ENCODE assay signal across 10 cellular contexts in genomic region chr6:144335315-144335861, GRCh38. TPM values are rescaled to one million over a fixed set of nuclear protein-coding genes. Genes with fewer than 3 reads are reported as not detected.
DNase-seq lines count a peak whose midpoint lies in the region; ATAC-seq and TF ChIP-seq lines count a peak whose summit lies in the region.
"Had no signal": no experiment of that assay in that cellular context is flagged by ENCODE, and none has a peak within 500 bp of the region (broad histone marks: within the 10 kb centered on the region; RNA-seq: fewer than 3 reads in every experiment).

No MANE protein-coding gene starts in this region.

- H3K4me1 Mint-ChIP-seq in CD8-positive, alpha-beta memory T cell, result peaks cover 60 to 80% (median 62%) of the 10 kb centered on the region in 3 donors

- intact Hi-C loops in lower lobe of right lung (cut with DNase I) (no loop called here), testis (cut with DNase I; ENCODE audit: low total_unique reads) (no loop called here)

- TF ChIP-seq CTCF in Peyer's patch (IDR thresholded peaks at IDR 0.05) (no peak), lower lobe of right lung (IDR thresholded peaks at IDR 0.05) (no peak), testis (IDR thresholded peaks at IDR 0.05) (no peak)

- no peaks in the 10 kb centered on the region for H3K9me3 Mint-ChIP-seq in CD8-positive, alpha-beta memory T cell

- H3K36me3 Mint-ChIP-seq in CD8-positive, alpha-beta memory T cell, result no peaks in the 10 kb centered on the region

- H3K27ac ChIP-seq in CD8-positive, alpha-beta memory T cell (ENCODE audit: low read depth, low read length), result no peak overlapping the region
- H3K27ac ChIP-seq in Peyer's patch, result peak overlapping the region in 2 of 4 donors; percentile 58 to 74
- peak overlapping the region; percentile 14 for H3K27ac ChIP-seq in lower lobe of right lung
- no peak overlapping the region for H3K27ac ChIP-seq in testis

- in situ Hi-C loops in ACHN (cut with HindIII; ENCODE audit: low pct_ligation_motif_present, low pct_unique_long_range_greater_than_20kb, low sequenced_read_pairs), result no loop called here

- H3K9me3 ChIP-seq in CD8-positive, alpha-beta memory T cell (ENCODE audit: low read length), result no peaks in the 10 kb centered on the region
- H3K9me3 ChIP-seq in Peyer's patch, result no peaks in the 10 kb centered on the region
- H3K9me3 ChIP-seq in lower lobe of right lung, result no peaks in the 10 kb centered on the region
- no peaks in the 10 kb centered on the region for H3K9me3 ChIP-seq in testis

- POLR2A ChIA-PET in CD8-positive, alpha-beta memory T cell (lab: Charles Lee), result no interaction called here

- H3K27ac Mint-ChIP-seq in CD8-positive, alpha-beta memory T cell, result peak overlapping the region; percentile 79 to 99 (median 97)

- TF ChIP-seq POLR2A in Peyer's patch (IDR thresholded peaks at IDR 0.05) (no peak), testis (IDR thresholded peaks at IDR 0.05) (no peak)

- 56 to 58% methylated on average over 5 of the region's 5 CpGs for WGBS in testis, 2 donors

- no peaks in the 10 kb centered on the region for H3K27me3 ChIP-seq in CD8-positive, alpha-beta memory T cell (ENCODE audit: insufficient read depth, low read length, poor library complexity, severe bottlenecking)
- H3K27me3 ChIP-seq in Peyer's patch (no peaks in the 10 kb centered on the region), lower lobe of right lung (ENCODE audit: low read depth) (no peaks in the 10 kb centered on the region), testis (no peaks in the 10 kb centered on the region)

- ATAC-seq in GM21717 (IDR thresholded peaks at IDR 0.05; ENCODE audit: unreplicated experiment) (peak; percentile 21), lower lobe of right lung (no peak), HG03280 (IDR thresholded peaks at IDR 0.05; ENCODE audit: unreplicated experiment) (no peak), HG03442 (IDR thresholded peaks at IDR 0.05; ENCODE audit: unreplicated experiment) (no peak)

- peaks cover 39% of the 10 kb centered on the region for H3K4me1 ChIP-seq in CD8-positive, alpha-beta memory T cell (ENCODE audit: insufficient read depth, low read length)
- H3K4me1 ChIP-seq in Peyer's patch (peaks cover 0 to 28% (median 14%) of the 10 kb centered on the region in 4 donors), lower lobe of right lung (peaks cover 71% of the 10 kb centered on the region), testis (peaks cover 9% of the 10 kb centered on the region)

- CTCF ChIA-PET in CD8-positive, alpha-beta memory T cell (lab: Charles Lee), result interaction anchor here (1.3 to 1.5 kb wide), 2 partner anchors 18 to 121 kb away, joined by 3 to 5 read pairs; no protein-coding TSS in a partner anchor

- no peaks in the 10 kb centered on the region for H3K27me3 Mint-ChIP-seq in CD8-positive, alpha-beta memory T cell

- peak overlapping the region; percentile 31 for H3K4me3 ChIP-seq in CD8-positive, alpha-beta memory T cell (ENCODE audit: low read length)
- H3K4me3 ChIP-seq in Peyer's patch, result no peak overlapping the region
- H3K4me3 ChIP-seq in lower lobe of right lung, result no peak overlapping the region
- H3K4me3 ChIP-seq in testis, result no peak overlapping the region

- no peaks in the 10 kb centered on the region for H3K36me3 ChIP-seq in CD8-positive, alpha-beta memory T cell (ENCODE audit: insufficient read depth, low read length)
- H3K36me3 ChIP-seq in Peyer's patch, result no peaks in the 10 kb centered on the region
- no peaks in the 10 kb centered on the region for H3K36me3 ChIP-seq in lower lobe of right lung
- no peaks in the 10 kb centered on the region for H3K36me3 ChIP-seq in testis (ENCODE audit: low read depth, missing control alignments)

- peak overlapping the region; percentile 66 to 88 (median 78) for H3K4me3 Mint-ChIP-seq in CD8-positive, alpha-beta memory T cell

- DNase-seq in CD8-positive, alpha-beta memory T cell, result no peak
- DNase-seq in Peyer's patch (peak in 2 of 3 donors; percentile 36 to 56), lower lobe of right lung (no peak), testis (no peak), ACHN (no peak)
- DNase-seq: activated naive CD4-positive, alpha-beta T cell treated with Interleukin-2 at 50 U/mL for 16 hours; NCI-H446 treated with DMSO at 0.1 percent for 48 hours had no signal

RNA-seq across cellular contexts. Expression of gene UTRN, which starts 50.3 kb away (rescaled TPM):
- total RNA-seq in CD8-positive, alpha-beta memory T cell, result 10 to 100 TPM; 42.7 to 42.8 TPM
- polyA plus RNA-seq in CD8-positive, alpha-beta memory T cell, result 96.8 TPM
- 100 to 1,000 TPM in 2 of 4 donors, 10 to 100 TPM in 2; 61.1 to 579 (median 115) TPM for total RNA-seq in Peyer's patch
- total RNA-seq in lower lobe of right lung, result 275 TPM
- 100 to 1,000 TPM; 118 to 127 TPM for total RNA-seq in testis
- 109 TPM for polyA plus RNA-seq in testis (ENCODE audit: insufficient read depth, low read depth, low replicate concordance)

Comparison
In these comparisons a context has a peak if more than half of its experiments do, and no peak if none do; other contexts are left out.
1. DNase-seq: peak in Peyer's patch (2 of 3); none in CD8-positive, alpha-beta memory T cell (0 of 5), lower lobe of right lung (single experiment), testis (single experiment) and ACHN (single experiment).